Comparison of ENCODE assay signal across 28 cellular contexts in genomic region chr18:68948622-68949021, GRCh38.
DNase-seq lines count a peak whose midpoint lies in the region; ATAC-seq, FAIRE-seq and TF ChIP-seq lines count a peak whose summit lies in the region.
"Had no signal": no experiment of that assay in that cellular context is flagged by ENCODE, and none has a peak within 500 bp of the region (broad histone marks: within the 10 kb centered on the region; RNA-seq: fewer than 3 reads in every experiment).

No MANE protein-coding gene starts in this region.

- no peaks in the 10 kb centered on the region for H3K4me1 ChIP-seq in lower lobe of right lung
- H3K4me1 ChIP-seq: HAP-1 had no signal

- no peaks in the 10 kb centered on the region for H3K36me3 ChIP-seq in lower lobe of right lung
- H3K36me3 ChIP-seq: HAP-1, MG63 had no signal

- no peak overlapping the region for H3K4me3 ChIP-seq in lower lobe of right lung
- H3K4me3 ChIP-seq: GM23338, HAP-1, MG63 had no signal

- DNase-seq in RCC 7860 (ENCODE audit: low spot score) = peak; percentile 21
- DNase-seq in lower lobe of right lung = no peak
- DNase-seq in substantia nigra (lab: John Stamatoyannopoulos, UW) = no peak
- DNase-seq: C1 segment of cervical spinal cord; Caco-2; CD8-positive, alpha-beta T cell; DMS79 treated with DMSO at 0.1 percent for 48 hours; GF-D8; HFFc6; KBM-7; MG63; NCI-H1105 treated with DMSO at 0.1 percent for 48 hours; NCI-H146; NCI-H1930; NCI-H2107; NCI-H526; NCI-H82; NK-92 treated with Interleukin-12 subunit alpha and Interleukin-12 subunit beta, amount 100 ng/mL, for 24 hours; SHP77; T-helper 1 cell had no signal

- H3K27me3 ChIP-seq in lower lobe of right lung (ENCODE audit: low read depth) = no peaks in the 10 kb centered on the region
- H3K27me3 ChIP-seq: MG63 had no signal

- peak; percentile 85 for FAIRE-seq in RCC 7860 (lab: Jason Lieb, UNC)
- FAIRE-seq: GM12892 had no signal

- TF ChIP-seq CTCF in lower lobe of right lung (IDR thresholded peaks at IDR 0.05) = no peak

- no peaks in the 10 kb centered on the region for H3K9me3 ChIP-seq in lower lobe of right lung
- H3K9me3 ChIP-seq: Caco-2, HAP-1, MG63 had no signal

- H3K27ac ChIP-seq in lower lobe of right lung (no peak overlapping the region), substantia nigra (ENCODE audit: low read depth, low read length, poor library complexity, severe bottlenecking) (no peak overlapping the region)
- H3K27ac ChIP-seq: RWPE1 had no signal

- ATAC-seq in GM18870 (IDR thresholded peaks at IDR 0.05; ENCODE audit: unreplicated experiment) = peak; percentile 56
- peak; percentile 84 for ATAC-seq in HG03175 (IDR thresholded peaks at IDR 0.05; ENCODE audit: unreplicated experiment)
- no peak for ATAC-seq in lower lobe of right lung
- no peak for ATAC-seq in HG03025 (IDR thresholded peaks at IDR 0.05; ENCODE audit: low FRiP score, unreplicated experiment)
- no peak for ATAC-seq in GM19395 (IDR thresholded peaks at IDR 0.05; ENCODE audit: unreplicated experiment)
- ATAC-seq: CD8-positive, alpha-beta T cell; GM23338 had no signal

- intact Hi-C loops in lower lobe of right lung (cut with DNase I) = no loop called here

Comparison
In these comparisons a context has a peak if more than half of its experiments do, and no peak if none do; other contexts are left out.
1. ATAC-seq: peak in GM18870 (single experiment) and HG03175 (single experiment); none in lower lobe of right lung (0 of 2), HG03025 (single experiment) and GM19395 (single experiment).